ENCODE assay signal across 8 cellular contexts in genomic region chr1:248825136-248825535, GRCh38. TPM values are rescaled to one million over a fixed set of nuclear protein-coding genes. Genes with fewer than 3 reads are reported as not detected.
A peak's percentile ranks its signal among the peaks of the same experiment; 100 is the strongest.
DNase-seq lines count a peak whose midpoint lies in the region; ATAC-seq and TF ChIP-seq lines count a peak whose summit lies in the region.

No MANE protein-coding gene starts in this region.

- no peaks in the 10 kb centered on the region for H4K20me1 ChIP-seq in SU-DHL-6 (ENCODE audit: low read depth, low read length)

- peak overlapping the region; percentile 82 for H2AFZ ChIP-seq in SU-DHL-6 (ENCODE audit: low read depth, low read length, severe bottlenecking)

- H3K9ac ChIP-seq in ES-I3 (ENCODE audit: low read depth, low read length): peak overlapping the region; percentile 85
- peak overlapping the region; percentile 75 for H3K9ac ChIP-seq in SU-DHL-6 (ENCODE audit: low read length)

- DNase-seq in fibroblast of gingiva (ENCODE audit: low read depth): peak; percentile 14
- no peak for DNase-seq in progenitor cell of endocrine pancreas (ENCODE audit: low spot score, unreplicated experiment)
- no peak for DNase-seq in KG1 (lab: John Stamatoyannopoulos, UW)

- H3K9me3 ChIP-seq in ES-I3 (ENCODE audit: control insufficient read depth, insufficient read depth, low read length): no peaks in the 10 kb centered on the region
- H3K9me3 ChIP-seq in SU-DHL-6 (ENCODE audit: insufficient read depth, low read length): no peaks in the 10 kb centered on the region

- peak overlapping the region; percentile 82 for H3K4me2 ChIP-seq in SU-DHL-6 (ENCODE audit: low read depth, low read length, poor library complexity, severe bottlenecking)

- H3K27ac ChIP-seq in SU-DHL-6 (ENCODE audit: low read depth, low read length): no peak overlapping the region

- no peaks in the 10 kb centered on the region for H3K9me3 Mint-ChIP-seq in progenitor cell of endocrine pancreas (ENCODE audit: low read depth)

- H3F3A ChIP-seq in SU-DHL-6 (ENCODE audit: insufficient read depth): 0 out of 2 replicates have a peak, but pooled peaks cover 3% of the 10 kb centered on the region

- H3K4me3 ChIP-seq in SU-DHL-6 (ENCODE audit: insufficient read depth, low read length, poor library complexity, severe bottlenecking): peak overlapping the region; percentile 94

- peaks cover 48% of the 10 kb centered on the region for H3K79me2 ChIP-seq in SU-DHL-6 (ENCODE audit: insufficient read depth, low read length)

- TF ChIP-seq CTCF in SU-DHL-6 (IDR thresholded peaks at IDR 0.05; ENCODE audit: insufficient read depth, low read length, poor library complexity, severe bottlenecking) (no peak), progenitor cell of endocrine pancreas (IDR thresholded peaks at IDR 0.05; ENCODE audit: unreplicated experiment) (no peak)

- no peaks in the 10 kb centered on the region for H3K9me2 ChIP-seq in SU-DHL-6 (replicated peaks; ENCODE audit: insufficient read depth, low read length)

- peaks cover 5% of the 10 kb centered on the region; the same call in 1 of the 2 replicates for H3K4me1 ChIP-seq in ES-I3 (ENCODE audit: insufficient read depth, low read length)

- ATAC-seq in HG03039 (IDR thresholded peaks at IDR 0.05; ENCODE audit: unreplicated experiment) (no peak), HG02642 (IDR thresholded peaks at IDR 0.05; ENCODE audit: poor library complexity, unreplicated experiment) (no peak), GM18502 (IDR thresholded peaks at IDR 0.05; ENCODE audit: poor library complexity, unreplicated experiment) (no peak)

- H3K27me3 Mint-ChIP-seq in progenitor cell of endocrine pancreas: no peaks in the 10 kb centered on the region

- H3K36me3 Mint-ChIP-seq in progenitor cell of endocrine pancreas (ENCODE audit: insufficient read depth): peaks cover 7% of the 10 kb centered on the region

- H3K36me3 ChIP-seq in ES-I3 (ENCODE audit: insufficient read depth, low read length) (peaks cover 11% of the 10 kb centered on the region), SU-DHL-6 (ENCODE audit: low read length) (no peaks in the 10 kb centered on the region)

- no peaks in the 10 kb centered on the region for H3K27me3 ChIP-seq in SU-DHL-6 (ENCODE audit: low read length)

- peaks cover 28% of the 10 kb centered on the region for H3K4me1 Mint-ChIP-seq in progenitor cell of endocrine pancreas (ENCODE audit: low read depth)

- H3K27ac Mint-ChIP-seq in progenitor cell of endocrine pancreas: peak overlapping the region; percentile 99

- peak overlapping the region; percentile 95 for H3K4me3 Mint-ChIP-seq in progenitor cell of endocrine pancreas (ENCODE audit: low read depth)

RNA-seq across cellular contexts. Expression of gene SH3BP5L, which starts 0.6 kb away (rescaled TPM):
- 32.5 and 35.1 TPM in 2 replicates for total RNA-seq in progenitor cell of endocrine pancreas

RNA-seq across cellular contexts. Expression of gene ZNF672, which starts 12.9 kb away (rescaled TPM):
- total RNA-seq in progenitor cell of endocrine pancreas: 36.8 and 37.2 TPM in 2 replicates

RNA-seq across cellular contexts. Expression of gene ZNF692, which starts 33.7 kb away (rescaled TPM):
- total RNA-seq in progenitor cell of endocrine pancreas: 107 and 109 TPM in 2 replicates
